Comparison of ENCODE assay signal across 21 cellular contexts in the genomic region with DNA sequence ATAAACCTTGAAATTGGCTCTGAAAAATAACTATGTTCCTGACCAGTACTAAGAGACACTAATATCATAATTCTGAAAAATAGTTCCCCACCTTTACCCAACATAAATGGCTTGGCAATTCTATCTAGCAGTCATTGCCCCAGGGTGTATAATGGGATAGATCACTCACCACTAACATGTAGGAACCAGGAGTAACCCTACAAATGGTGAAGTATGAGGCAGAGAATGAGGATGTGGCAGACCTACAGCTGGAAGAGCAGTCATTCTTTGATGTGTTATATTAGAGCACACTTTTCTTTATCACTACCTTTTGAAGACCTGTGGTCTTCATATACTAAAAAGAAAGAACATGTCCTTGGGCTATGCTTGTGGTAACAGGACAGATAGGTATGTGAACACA.
A peak's percentile ranks its signal among the peaks of the same experiment; 100 is the strongest.
DNase-seq lines count a peak whose midpoint lies in the region; FAIRE-seq and TF ChIP-seq lines count a peak whose summit lies in the region.
"Had no signal": no experiment of that assay in that cellular context is flagged by ENCODE, and none has a peak within 500 bp of the region (broad histone marks: within the 10 kb centered on the region; RNA-seq: fewer than 3 reads in every experiment).

No MANE protein-coding gene starts in this region.

- no peaks in the 10 kb centered on the region for H3K9me1 ChIP-seq in keratinocyte (ENCODE audit: control insufficient read depth, extremely low read depth, insufficient read depth, low read length)

- peak; percentile 39 for DNase-seq in ELR (ENCODE audit: low read depth)
- DNase-seq in M059J (ENCODE audit: low read depth), result peak; percentile 29
- DNase-seq in bronchial epithelial cell (ENCODE audit: low read depth), result peak; percentile 90
- DNase-seq in keratinocyte (ENCODE audit: low read depth, low spot score), result peak; percentile 40
- no peak for DNase-seq in OCI-M1 (lab: John Stamatoyannopoulos, UW)
- no peak for DNase-seq in NOMO-1 (lab: John Stamatoyannopoulos, UW; ENCODE audit: unreplicated experiment in 2 of 2)
- no peak for DNase-seq in GM19238 (ENCODE audit: insufficient read length, low spot score)
- DNase-seq: ACHN; BE2C; C1 segment of cervical spinal cord; CD4-positive, CD25-positive, alpha-beta regulatory T cell; CD8-positive, alpha-beta memory T cell; COR-L47; DMS 273 treated with DMSO at 0.1 percent for 48 hours; DMS53; GDM1; H9 had no signal

- H3K27me3 ChIP-seq in bronchial epithelial cell (ENCODE audit: control insufficient read depth, insufficient read depth, low read length) (no peaks in the 10 kb centered on the region), keratinocyte (ENCODE audit: control insufficient read depth, extremely low read depth, insufficient read depth, low read length) (no peaks in the 10 kb centered on the region)
- H3K27me3 ChIP-seq: BE2C had no signal

- no peak for FAIRE-seq in bronchial epithelial cell (lab: Jason Lieb, UNC)
- FAIRE-seq in keratinocyte (lab: Jason Lieb, UNC), result peak; percentile 96
- FAIRE-seq: A204.1, GM19239, H1, HepG2 had no signal

- peaks cover 41% of the 10 kb centered on the region for H3K4me1 ChIP-seq in keratinocyte (ENCODE audit: control insufficient read depth, extremely low read depth, insufficient read depth, low read length)
- H3K4me1 ChIP-seq: BE2C had no signal

- no peak overlapping the region for H2AFZ ChIP-seq in keratinocyte (ENCODE audit: control insufficient read depth, low read length)

- dilution Hi-C loops in keratinocyte (cut with MboI; ENCODE audit: extremely low pct_ligation_motif_present, low sequenced_read_pairs), result no loop called here

- H3K36me3 ChIP-seq in bronchial epithelial cell (ENCODE audit: control insufficient read depth, insufficient read depth, low read length), result no peaks in the 10 kb centered on the region
- no peaks in the 10 kb centered on the region for H3K36me3 ChIP-seq in keratinocyte (ENCODE audit: control insufficient read depth in 2 of 2, extremely low read depth in 1 of 2, insufficient read depth in 2 of 2, low read length in 2 of 2)
- H3K36me3 ChIP-seq: BE2C had no signal

- no peak overlapping the region for H3K9ac ChIP-seq in keratinocyte (ENCODE audit: control insufficient read depth, extremely low read depth, insufficient read depth, low read length)

- no peaks in the 10 kb centered on the region for H3K79me2 ChIP-seq in keratinocyte (ENCODE audit: control insufficient read depth, insufficient read depth, low read length)

- H4K20me1 ChIP-seq in keratinocyte (ENCODE audit: control insufficient read depth, extremely low read depth, insufficient read depth, low read length), result no peaks in the 10 kb centered on the region

- no peak for TF ChIP-seq CTCF in bronchial epithelial cell (IDR thresholded peaks at IDR 0.05; ENCODE audit: insufficient read depth, low read length, severe bottlenecking)
- no peak for TF ChIP-seq CTCF in keratinocyte (optimal IDR thresholded peaks at IDR 0.05 in 1 of 3, IDR thresholded peaks at IDR 0.05 in 1 of 3, conservative IDR thresholded peaks at IDR 0.05 in 1 of 3; ENCODE audit: extremely low read depth in 1 of 3, insufficient read depth in 2 of 3, low read length in 3 of 3)

- H3K27ac ChIP-seq in keratinocyte (ENCODE audit: control insufficient read depth, insufficient read depth, low read length), result no peak overlapping the region

- H3K9me3 ChIP-seq in keratinocyte (ENCODE audit: control insufficient read depth, low read depth, low read length), result no peaks in the 10 kb centered on the region
- H3K9me3 ChIP-seq: BE2C had no signal

- no peak overlapping the region for H3K4me3 ChIP-seq in bronchial epithelial cell (ENCODE audit: low read depth, low read length)
- no peak overlapping the region for H3K4me3 ChIP-seq in keratinocyte (ENCODE audit: control insufficient read depth in 2 of 3, extremely low read depth in 1 of 3, insufficient read depth in 2 of 3, low read depth in 1 of 3, low read length in 3 of 3)

- H3K4me2 ChIP-seq in keratinocyte (ENCODE audit: control insufficient read depth, extremely low read depth, insufficient read depth, low read depth, low read length), result no peak overlapping the region

Comparison
In these comparisons a context has a peak if more than half of its experiments do, and no peak if none do; other contexts are left out.
1. DNase-seq: peak in ELR (single experiment), M059J (single experiment), bronchial epithelial cell (single experiment) and keratinocyte (single experiment); none in OCI-M1 (single experiment), NOMO-1 (0 of 2) and GM19238 (single experiment).